ENCODE assay signal across 15 cellular contexts in genomic region chr20:1368448-1369199, GRCh38. TPM values are rescaled to one million over a fixed set of nuclear protein-coding genes. Genes with fewer than 3 reads are reported as not detected.
A peak's percentile ranks its signal among the peaks of the same experiment; 100 is the strongest.
DNase-seq lines count a peak whose midpoint lies in the region; ATAC-seq and TF ChIP-seq lines count a peak whose summit lies in the region.
"Had no signal": no experiment of that assay in that cellular context is flagged by ENCODE, and none has a peak within 500 bp of the region (broad histone marks: within the 10 kb centered on the region; RNA-seq: fewer than 3 reads in every experiment).

No MANE protein-coding gene starts in this region.

- H3K9me2 ChIP-seq in PC-3 (replicated peaks; ENCODE audit: low read length) = no peaks in the 10 kb centered on the region

- peaks cover 6% of the 10 kb centered on the region for H3K4me1 Mint-ChIP-seq in Caco-2 (ENCODE audit: low read depth, unreplicated experiment)
- H3K4me1 Mint-ChIP-seq in effector memory CD8-positive, alpha-beta T cell (ENCODE audit: low read depth in 2 of 2) = peaks cover 22 to 28% of the 10 kb centered on the region in 2 donors
- peaks cover 21 to 57% (median 40%) of the 10 kb centered on the region in 7 donors for H3K4me1 Mint-ChIP-seq in naive thymus-derived CD4-positive, alpha-beta T cell

- no peaks in the 10 kb centered on the region for H3K27me3 Mint-ChIP-seq in Caco-2 (ENCODE audit: insufficient read depth, unreplicated experiment)
- no peaks in the 10 kb centered on the region for H3K27me3 Mint-ChIP-seq in effector memory CD8-positive, alpha-beta T cell
- no peaks in the 10 kb centered on the region for H3K27me3 Mint-ChIP-seq in naive thymus-derived CD4-positive, alpha-beta T cell

- H4K20me1 ChIP-seq in PC-3 (ENCODE audit: low read length) = peaks cover 14% of the 10 kb centered on the region; the same call in 1 of the 2 replicates

- peaks cover 46% of the 10 kb centered on the region for H3K79me2 ChIP-seq in PC-3 (ENCODE audit: low read length)

- H3K4me2 ChIP-seq in PC-3 (ENCODE audit: low read length) = peak overlapping the region; percentile 2; the same call in 1 of the 2 replicates

- DNase-seq in Caco-2 = no peak
- DNase-seq in PC-3 = peak; percentile 55
- DNase-seq in effector memory CD8-positive, alpha-beta T cell = no peak
- no peak for DNase-seq in naive thymus-derived CD4-positive, alpha-beta T cell
- no peak for DNase-seq in cortex of kidney (lab: John Stamatoyannopoulos, UW)
- DNase-seq: caudate nucleus, COR-L47, foreskin melanocyte, left ventricle myocardium inferior, NCI-H1048, upper lobe of left lung had no signal

- intact Hi-C loops in Caco-2 (cut with micrococcal nuclease; ENCODE audit: unreplicated experiment) (no loop called here), PC-3 (cut with micrococcal nuclease) (loop anchor here (1.0 kb wide), 1 partner anchor 69 kb away; no protein-coding TSS in a partner anchor)
- intact Hi-C loops in naive thymus-derived CD4-positive, alpha-beta T cell (cut with micrococcal nuclease) = no loop called here

- H3K9ac ChIP-seq in PC-3 (ENCODE audit: low read length) = no peak overlapping the region

- H3K27me3 ChIP-seq in Caco-2 (replicated peaks; ENCODE audit: control insufficient read depth, insufficient read depth, low read length) (no peaks in the 10 kb centered on the region), PC-3 (ENCODE audit: low read length) (no peaks in the 10 kb centered on the region)
- no peaks in the 10 kb centered on the region for H3K27me3 ChIP-seq in naive thymus-derived CD4-positive, alpha-beta T cell (ENCODE audit: control insufficient read depth in 2 of 2, insufficient read depth in 2 of 2, low read length in 2 of 2)
- H3K27me3 ChIP-seq: upper lobe of left lung had no signal

- no peak for TF ChIP-seq CTCF in Caco-2 (IDR thresholded peaks at IDR 0.05; ENCODE audit: insufficient read depth in 1 of 2, low read depth in 1 of 2, low read length in 1 of 2, severe bottlenecking in 1 of 2, unreplicated experiment in 1 of 2)
- no peak; the same call in 1 of the 2 replicates for TF ChIP-seq CTCF in PC-3 (conservative IDR thresholded peaks at IDR 0.05; ENCODE audit: low read depth, low read length)

- H3K4me1 ChIP-seq in Caco-2 (no peaks in the 10 kb centered on the region), PC-3 (ENCODE audit: insufficient read depth, low read length) (peaks cover 44% of the 10 kb centered on the region)
- H3K4me1 ChIP-seq in naive thymus-derived CD4-positive, alpha-beta T cell (ENCODE audit: control insufficient read depth in 2 of 2, insufficient read depth in 2 of 2, low read length in 2 of 2) = peaks cover 10 to 22% of the 10 kb centered on the region in 2 donors

- no peak overlapping the region for H3K27ac Mint-ChIP-seq in Caco-2 (ENCODE audit: unreplicated experiment)
- peak overlapping the region; percentile 15 to 41 for H3K27ac Mint-ChIP-seq in effector memory CD8-positive, alpha-beta T cell
- peak overlapping the region in 8 of 9 donors; percentile 9 to 84 (median 58) for H3K27ac Mint-ChIP-seq in naive thymus-derived CD4-positive, alpha-beta T cell

- peak; percentile 71 for ATAC-seq in PC-3
- no peak for ATAC-seq in effector memory CD8-positive, alpha-beta T cell (replicated peaks)
- ATAC-seq in naive thymus-derived CD4-positive, alpha-beta T cell = no peak
- no peak for ATAC-seq in GM21723 (IDR thresholded peaks at IDR 0.05; ENCODE audit: unreplicated experiment)
- ATAC-seq in GM21529 (IDR thresholded peaks at IDR 0.05; ENCODE audit: unreplicated experiment) = no peak
- no peak for ATAC-seq in GM18868 (IDR thresholded peaks at IDR 0.05; ENCODE audit: unreplicated experiment)

- H3K9me3 ChIP-seq in Caco-2 = no peaks in the 10 kb centered on the region
- H3K9me3 ChIP-seq in PC-3 (ENCODE audit: low read length) = no peaks in the 10 kb centered on the region
- peaks cover 0 to 3% (median 0%) of the 10 kb centered on the region in 3 experiments for H3K9me3 ChIP-seq in naive thymus-derived CD4-positive, alpha-beta T cell (ENCODE audit: control insufficient read depth in 2 of 3, low read length in 3 of 3)
- H3K9me3 ChIP-seq: left ventricle myocardium inferior, prostate gland, upper lobe of left lung had no signal

- peaks cover 6% of the 10 kb centered on the region for H3K9me3 Mint-ChIP-seq in Caco-2 (ENCODE audit: unreplicated experiment)
- H3K9me3 Mint-ChIP-seq in effector memory CD8-positive, alpha-beta T cell = no peaks in the 10 kb centered on the region
- peaks cover 0 to 7% (median 2%) of the 10 kb centered on the region in 11 donors for H3K9me3 Mint-ChIP-seq in naive thymus-derived CD4-positive, alpha-beta T cell

- no peak overlapping the region for H3K27ac ChIP-seq in PC-3 (ENCODE audit: low read length)
- no peak overlapping the region for H3K27ac ChIP-seq in naive thymus-derived CD4-positive, alpha-beta T cell (ENCODE audit: low read depth, low read length)
- H3K27ac ChIP-seq: left ventricle myocardium inferior, prostate gland had no signal

- CTCF ChIA-PET in Caco-2 (lab: Charles Lee) (no interaction called here), PC-3 (lab: Charles Lee) (interaction anchor here (0.5 to 1.0 kb wide), 2 partner anchors 31 to 135 kb away, joined by 3 to 4 read pairs; no protein-coding TSS in a partner anchor)
- CTCF ChIA-PET in naive thymus-derived CD4-positive, alpha-beta T cell (lab: Charles Lee) = no interaction called here

- H3K36me3 ChIP-seq in Caco-2 (ENCODE audit: control insufficient read depth, insufficient read depth, low read length) (peaks cover 3% of the 10 kb centered on the region; the same call in 1 of the 2 replicates), PC-3 (ENCODE audit: low read depth, low read length) (peaks cover 57% of the 10 kb centered on the region)
- peaks cover 0 to 52% (median 3%) of the 10 kb centered on the region in 3 experiments for H3K36me3 ChIP-seq in naive thymus-derived CD4-positive, alpha-beta T cell (ENCODE audit: control insufficient read depth in 2 of 3, insufficient read depth in 3 of 3, low read length in 3 of 3)
- H3K36me3 ChIP-seq: prostate gland had no signal

- no peak overlapping the region for H3K4me3 Mint-ChIP-seq in Caco-2 (ENCODE audit: unreplicated experiment)
- no peak overlapping the region for H3K4me3 Mint-ChIP-seq in effector memory CD8-positive, alpha-beta T cell
- no peak overlapping the region for H3K4me3 Mint-ChIP-seq in naive thymus-derived CD4-positive, alpha-beta T cell

- H3K4me3 ChIP-seq in Caco-2 (ENCODE audit: low read depth, low read length) (no peak overlapping the region), PC-3 (ENCODE audit: low read length) (no peak overlapping the region)
- H3K4me3 ChIP-seq in naive thymus-derived CD4-positive, alpha-beta T cell (ENCODE audit: low read length) = no peak overlapping the region
- H3K4me3 ChIP-seq: left ventricle myocardium inferior, prostate gland, upper lobe of left lung had no signal

- peaks cover 51% of the 10 kb centered on the region for H3K36me3 Mint-ChIP-seq in Caco-2 (ENCODE audit: insufficient read depth, unreplicated experiment)
- H3K36me3 Mint-ChIP-seq in effector memory CD8-positive, alpha-beta T cell (ENCODE audit: insufficient read depth) = peaks cover 31% of the 10 kb centered on the region
- H3K36me3 Mint-ChIP-seq in naive thymus-derived CD4-positive, alpha-beta T cell = peaks cover 4 to 66% (median 59%) of the 10 kb centered on the region in 5 donors

- H2AFZ ChIP-seq in PC-3 (ENCODE audit: low read length) = no peak overlapping the region

- POLR2A ChIA-PET in Caco-2 (lab: Charles Lee) (interaction anchor here (0.6 kb wide), 1 partner anchor 42 kb away, joined by 6 read pairs; no protein-coding TSS in a partner anchor), PC-3 (lab: Charles Lee; ENCODE audit: unreplicated experiment) (interaction anchor here (0.6 kb wide), 2 partner anchors 31 to 137 kb away, joined by 4 read pairs; no protein-coding TSS in a partner anchor)
- POLR2A ChIA-PET in naive thymus-derived CD4-positive, alpha-beta T cell (lab: Charles Lee) = no interaction called here

- peaks cover 6% of the 10 kb centered on the region for H3F3A ChIP-seq in PC-3 (ENCODE audit: low read length, unreplicated experiment)

- BruUV-seq in Caco-2 (replicated peaks; lab: Mats Ljungman, UMichigan) = TSS peak; percentile 64
- no TSS peak for BruUV-seq in PC-3 (replicated peaks; lab: Mats Ljungman, UMichigan)

RNA-seq across cellular contexts. Expression of gene FKBP1A, which starts 24.2 kb away (rescaled TPM):
- total RNA-seq in Caco-2 (2022) (220 and 228 TPM in 2 replicates), PC-3 (2014; rRNA removed) (178 and 198 TPM in 2 replicates)
- 100 to 1,000 TPM in 2 of 5 experiments, 10 to 100 TPM in 3; 74.5 to 253 (median 93.1) TPM for total RNA-seq in naive thymus-derived CD4-positive, alpha-beta T cell
- polyA plus RNA-seq in naive thymus-derived CD4-positive, alpha-beta T cell = 10 to 100 TPM; 46.5 to 46.7 TPM

RNA-seq across cellular contexts. Expression of gene SDCBP2, which starts 39.7 kb away (rescaled TPM):
- 1.4 and 2.0 TPM in 2 replicates for total RNA-seq in Caco-2 (2022)
- 14.4 and 25.5 TPM in 2 replicates for total RNA-seq in PC-3 (2014; rRNA removed)
- total RNA-seq in naive thymus-derived CD4-positive, alpha-beta T cell = 1 to 10 TPM; 1.0 to 3.6 (median 1.4) TPM
- 1 to 10 TPM; 1.3 to 1.9 TPM for polyA plus RNA-seq in naive thymus-derived CD4-positive, alpha-beta T cell
